ENCODE assay signal across 1 cellular context in the genomic region with DNA sequence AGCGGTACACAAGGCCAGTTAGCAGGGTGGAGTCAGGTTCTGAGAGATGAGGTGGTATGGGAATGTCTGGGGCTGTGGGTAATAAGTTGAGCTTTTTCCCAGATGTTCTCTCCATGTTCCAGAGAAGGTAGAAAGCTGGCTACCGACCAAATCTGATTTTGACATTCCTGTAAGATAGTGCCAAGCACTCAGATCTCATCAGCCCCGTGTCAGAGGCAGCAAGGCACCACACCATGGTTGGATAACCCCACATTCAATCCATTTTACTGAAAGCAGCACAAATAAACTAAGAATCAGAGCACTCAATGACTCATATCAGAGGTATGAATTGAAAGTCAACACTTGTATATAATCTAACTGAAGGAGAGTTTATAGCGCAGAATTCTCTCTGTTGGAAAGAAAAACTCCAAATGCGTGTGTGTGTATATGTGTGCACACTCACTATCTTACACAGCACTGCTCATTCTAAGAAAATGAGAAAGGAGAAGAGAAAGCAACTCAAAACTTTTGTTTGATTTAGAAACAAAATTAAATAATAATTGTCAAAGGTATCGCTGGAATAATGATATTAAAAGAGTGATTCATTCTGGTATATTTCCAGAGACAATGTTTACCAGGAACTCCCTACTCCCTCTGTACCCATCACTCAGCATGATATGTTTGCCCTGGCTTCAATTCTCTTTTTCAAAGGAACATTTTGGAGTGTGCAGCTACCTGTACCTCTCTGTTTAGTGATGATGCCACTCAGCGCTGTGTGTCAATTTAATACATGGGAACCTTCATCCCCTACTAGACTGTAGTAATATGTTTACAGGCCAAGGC.
TF ChIP-seq lines count a peak whose summit lies in the region.

No MANE protein-coding gene starts in this region.

TF ChIP-seq in GM23338, 12 proteins besides CTCF, POLR2A, EP300 and RAD21:
- TF ChIP-seq, protein P1, sequence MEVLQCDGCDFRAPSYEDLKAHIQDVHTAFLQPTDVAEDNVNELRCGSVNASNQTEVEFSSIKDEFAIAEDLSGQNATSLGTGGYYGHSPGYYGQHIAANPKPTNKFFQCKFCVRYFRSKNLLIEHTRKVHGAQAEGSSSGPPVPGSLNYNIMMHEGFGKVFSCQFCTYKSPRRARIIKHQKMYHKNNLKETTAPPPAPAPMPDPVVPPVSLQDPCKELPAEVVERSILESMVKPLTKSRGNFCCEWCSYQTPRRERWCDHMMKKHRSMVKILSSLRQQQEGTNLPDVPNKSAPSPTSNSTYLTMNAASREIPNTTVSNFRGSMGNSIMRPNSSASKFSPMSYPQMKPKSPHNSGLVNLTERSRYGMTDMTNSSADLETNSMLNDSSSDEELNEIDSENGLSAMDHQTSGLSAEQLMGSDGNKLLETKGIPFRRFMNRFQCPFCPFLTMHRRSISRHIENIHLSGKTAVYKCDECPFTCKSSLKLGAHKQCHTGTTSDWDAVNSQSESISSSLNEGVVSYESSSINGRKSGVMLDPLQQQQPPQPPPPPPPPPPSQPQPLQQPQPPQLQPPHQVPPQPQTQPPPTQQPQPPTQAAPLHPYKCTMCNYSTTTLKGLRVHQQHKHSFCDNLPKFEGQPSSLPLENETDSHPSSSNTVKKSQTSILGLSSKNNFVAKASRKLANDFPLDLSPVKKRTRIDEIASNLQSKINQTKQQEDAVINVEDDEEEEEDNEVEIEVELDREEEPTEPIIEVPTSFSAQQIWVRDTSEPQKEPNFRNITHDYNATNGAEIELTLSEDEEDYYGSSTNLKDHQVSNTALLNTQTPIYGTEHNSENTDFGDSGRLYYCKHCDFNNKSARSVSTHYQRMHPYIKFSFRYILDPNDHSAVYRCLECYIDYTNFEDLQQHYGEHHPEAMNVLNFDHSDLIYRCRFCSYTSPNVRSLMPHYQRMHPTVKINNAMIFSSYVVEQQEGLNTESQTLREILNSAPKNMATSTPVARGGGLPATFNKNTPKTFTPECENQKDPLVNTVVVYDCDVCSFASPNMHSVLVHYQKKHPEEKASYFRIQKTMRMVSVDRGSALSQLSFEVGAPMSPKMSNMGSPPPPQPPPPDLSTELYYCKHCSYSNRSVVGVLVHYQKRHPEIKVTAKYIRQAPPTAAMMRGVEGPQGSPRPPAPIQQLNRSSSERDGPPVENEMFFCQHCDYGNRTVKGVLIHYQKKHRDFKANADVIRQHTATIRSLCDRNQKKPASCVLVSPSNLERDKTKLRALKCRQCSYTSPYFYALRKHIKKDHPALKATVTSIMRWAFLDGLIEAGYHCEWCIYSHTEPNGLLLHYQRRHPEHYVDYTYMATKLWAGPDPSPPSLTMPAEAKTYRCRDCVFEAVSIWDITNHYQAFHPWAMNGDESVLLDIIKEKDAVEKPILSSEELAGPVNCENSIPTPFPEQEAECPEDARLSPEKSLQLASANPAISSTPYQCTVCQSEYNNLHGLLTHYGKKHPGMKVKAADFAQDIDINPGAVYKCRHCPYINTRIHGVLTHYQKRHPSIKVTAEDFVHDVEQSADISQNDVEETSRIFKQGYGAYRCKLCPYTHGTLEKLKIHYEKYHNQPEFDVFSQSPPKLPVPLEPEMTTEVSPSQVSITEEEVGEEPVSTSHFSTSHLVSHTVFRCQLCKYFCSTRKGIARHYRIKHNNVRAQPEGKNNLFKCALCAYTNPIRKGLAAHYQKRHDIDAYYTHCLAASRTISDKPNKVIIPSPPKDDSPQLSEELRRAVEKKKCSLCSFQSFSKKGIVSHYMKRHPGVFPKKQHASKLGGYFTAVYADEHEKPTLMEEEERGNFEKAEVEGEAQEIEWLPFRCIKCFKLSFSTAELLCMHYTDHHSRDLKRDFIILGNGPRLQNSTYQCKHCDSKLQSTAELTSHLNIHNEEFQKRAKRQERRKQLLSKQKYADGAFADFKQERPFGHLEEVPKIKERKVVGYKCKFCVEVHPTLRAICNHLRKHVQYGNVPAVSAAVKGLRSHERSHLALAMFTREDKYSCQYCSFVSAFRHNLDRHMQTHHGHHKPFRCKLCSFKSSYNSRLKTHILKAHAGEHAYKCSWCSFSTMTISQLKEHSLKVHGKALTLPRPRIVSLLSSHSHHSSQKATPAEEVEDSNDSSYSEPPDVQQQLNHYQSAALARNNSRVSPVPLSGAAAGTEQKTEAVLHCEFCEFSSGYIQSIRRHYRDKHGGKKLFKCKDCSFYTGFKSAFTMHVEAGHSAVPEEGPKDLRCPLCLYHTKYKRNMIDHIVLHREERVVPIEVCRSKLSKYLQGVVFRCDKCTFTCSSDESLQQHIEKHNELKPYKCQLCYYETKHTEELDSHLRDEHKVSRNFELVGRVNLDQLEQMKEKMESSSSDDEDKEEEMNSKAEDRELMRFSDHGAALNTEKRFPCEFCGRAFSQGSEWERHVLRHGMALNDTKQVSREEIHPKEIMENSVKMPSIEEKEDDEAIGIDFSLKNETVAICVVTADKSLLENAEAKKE (CRISPR knock-in tag; IDR thresholded peaks at IDR 0.05), result no peak
- TF ChIP-seq, protein P2, sequence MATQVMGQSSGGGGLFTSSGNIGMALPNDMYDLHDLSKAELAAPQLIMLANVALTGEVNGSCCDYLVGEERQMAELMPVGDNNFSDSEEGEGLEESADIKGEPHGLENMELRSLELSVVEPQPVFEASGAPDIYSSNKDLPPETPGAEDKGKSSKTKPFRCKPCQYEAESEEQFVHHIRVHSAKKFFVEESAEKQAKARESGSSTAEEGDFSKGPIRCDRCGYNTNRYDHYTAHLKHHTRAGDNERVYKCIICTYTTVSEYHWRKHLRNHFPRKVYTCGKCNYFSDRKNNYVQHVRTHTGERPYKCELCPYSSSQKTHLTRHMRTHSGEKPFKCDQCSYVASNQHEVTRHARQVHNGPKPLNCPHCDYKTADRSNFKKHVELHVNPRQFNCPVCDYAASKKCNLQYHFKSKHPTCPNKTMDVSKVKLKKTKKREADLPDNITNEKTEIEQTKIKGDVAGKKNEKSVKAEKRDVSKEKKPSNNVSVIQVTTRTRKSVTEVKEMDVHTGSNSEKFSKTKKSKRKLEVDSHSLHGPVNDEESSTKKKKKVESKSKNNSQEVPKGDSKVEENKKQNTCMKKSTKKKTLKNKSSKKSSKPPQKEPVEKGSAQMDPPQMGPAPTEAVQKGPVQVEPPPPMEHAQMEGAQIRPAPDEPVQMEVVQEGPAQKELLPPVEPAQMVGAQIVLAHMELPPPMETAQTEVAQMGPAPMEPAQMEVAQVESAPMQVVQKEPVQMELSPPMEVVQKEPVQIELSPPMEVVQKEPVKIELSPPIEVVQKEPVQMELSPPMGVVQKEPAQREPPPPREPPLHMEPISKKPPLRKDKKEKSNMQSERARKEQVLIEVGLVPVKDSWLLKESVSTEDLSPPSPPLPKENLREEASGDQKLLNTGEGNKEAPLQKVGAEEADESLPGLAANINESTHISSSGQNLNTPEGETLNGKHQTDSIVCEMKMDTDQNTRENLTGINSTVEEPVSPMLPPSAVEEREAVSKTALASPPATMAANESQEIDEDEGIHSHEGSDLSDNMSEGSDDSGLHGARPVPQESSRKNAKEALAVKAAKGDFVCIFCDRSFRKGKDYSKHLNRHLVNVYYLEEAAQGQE (IDR thresholded peaks at IDR 0.05; ENCODE audit: unreplicated experiment), result no peak
- TF ChIP-seq ZNF331 (CRISPR knock-in tag; IDR thresholded peaks at IDR 0.05; ENCODE audit: low read depth) (no peak), STAT1 (IDR thresholded peaks at IDR 0.05; ENCODE audit: unreplicated experiment) (no peak), EZH2phosphoT487 (IDR thresholded peaks at IDR 0.05; ENCODE audit: unreplicated experiment) (no peak), POLR2AphosphoS5 (IDR thresholded peaks at IDR 0.05; ENCODE audit: low read depth) (no peak), EZH2 (IDR thresholded peaks at IDR 0.05; ENCODE audit: low read depth, unreplicated experiment) (no peak), CREB1 (CRISPR knock-in tag; IDR thresholded peaks at IDR 0.05; ENCODE audit: low read depth) (no peak), NANOG (IDR thresholded peaks at IDR 0.05; ENCODE audit: borderline replicate concordance) (no peak), ZNF114 (CRISPR knock-in tag; IDR thresholded peaks at IDR 0.05) (no peak), JUNB (IDR thresholded peaks at IDR 0.05; ENCODE audit: unreplicated experiment) (no peak)
- TF ChIP-seq, protein P3, sequence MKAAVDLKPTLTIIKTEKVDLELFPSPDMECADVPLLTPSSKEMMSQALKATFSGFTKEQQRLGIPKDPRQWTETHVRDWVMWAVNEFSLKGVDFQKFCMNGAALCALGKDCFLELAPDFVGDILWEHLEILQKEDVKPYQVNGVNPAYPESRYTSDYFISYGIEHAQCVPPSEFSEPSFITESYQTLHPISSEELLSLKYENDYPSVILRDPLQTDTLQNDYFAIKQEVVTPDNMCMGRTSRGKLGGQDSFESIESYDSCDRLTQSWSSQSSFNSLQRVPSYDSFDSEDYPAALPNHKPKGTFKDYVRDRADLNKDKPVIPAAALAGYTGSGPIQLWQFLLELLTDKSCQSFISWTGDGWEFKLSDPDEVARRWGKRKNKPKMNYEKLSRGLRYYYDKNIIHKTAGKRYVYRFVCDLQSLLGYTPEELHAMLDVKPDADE (IDR thresholded peaks at IDR 0.05), result no peak
